2 cellular contexts compared by ENCODE assay signal in genomic region chr16:22942812-22943211, GRCh38.
TF ChIP-seq lines count a peak whose summit lies in the region.

No MANE protein-coding gene starts in this region.

TF ChIP-seq in HEK293, 187 proteins besides CTCF, POLR2A, EP300 and RAD21:
- peak; percentile 38; the same call in 1 of the 2 replicates for TF ChIP-seq SP7 (tag by site-specific recombination; IDR thresholded peaks at IDR 0.05)
- no peak for TF ChIP-seq ZNF544 (tag by site-specific recombination; IDR thresholded peaks at IDR 0.05)
- TF ChIP-seq ZNF558 (tag by site-specific recombination; IDR thresholded peaks at IDR 0.05): no peak

TF ChIP-seq in K562, 482 proteins besides CTCF, POLR2A, EP300 and RAD21:
- no peak for TF ChIP-seq HDGF (IDR thresholded peaks at IDR 0.05)
- peak; percentile 52 for TF ChIP-seq MEIS2 (IDR thresholded peaks at IDR 0.05; ENCODE audit: partially characterized antibody)
